Comparison of ENCODE assay signal across 23 cellular contexts in the genomic region with DNA sequence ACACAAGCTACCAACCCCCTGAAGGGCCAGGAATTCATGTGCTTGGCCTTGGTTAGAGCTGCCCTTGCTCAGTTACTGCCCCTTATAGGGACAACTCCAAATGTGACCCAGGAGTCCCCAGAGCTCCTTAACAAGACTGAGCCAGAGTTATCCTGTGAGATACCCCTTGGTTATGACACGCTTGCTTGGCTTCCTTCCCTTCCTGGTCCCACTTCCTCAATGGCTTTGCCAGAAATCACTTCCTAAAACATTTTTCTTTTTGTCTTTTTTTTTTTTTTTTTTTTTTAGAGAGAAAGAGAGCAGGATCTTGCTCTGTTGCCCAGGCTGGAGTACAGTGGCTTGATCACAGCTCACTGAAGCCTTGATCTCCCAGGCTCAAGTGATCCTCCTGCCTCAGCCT. TPM values are rescaled to one million over a fixed set of nuclear protein-coding genes. Genes with fewer than 3 reads are reported as not detected.
DNase-seq lines count a peak whose midpoint lies in the region; ATAC-seq, FAIRE-seq and TF ChIP-seq lines count a peak whose summit lies in the region.
"Had no signal": no experiment of that assay in that cellular context is flagged by ENCODE, and none has a peak within 500 bp of the region (broad histone marks: within the 10 kb centered on the region; RNA-seq: fewer than 3 reads in every experiment).

No MANE protein-coding gene starts in this region.

- no peak for TF ChIP-seq EP300 in HepG2 (IDR thresholded peaks at IDR 0.05; ENCODE audit: low read depth in 2 of 2, low read length in 2 of 2)
- TF ChIP-seq EP300 in HepG2 (CRISPR knock-in tag; IDR thresholded peaks at IDR 0.05; ENCODE audit: borderline replicate concordance): no peak

- TF ChIP-seq RAD21 in liver (IDR thresholded peaks at IDR 0.05) (no peak), HepG2 (CRISPR knock-in tag; IDR thresholded peaks at IDR 0.05) (no peak)

- no peaks in the 10 kb centered on the region for H4K20me1 ChIP-seq in HepG2 (ENCODE audit: insufficient read depth, low read length)

- H3K4me1 ChIP-seq in liver (ENCODE audit: control insufficient read depth in 4 of 4, insufficient read depth in 4 of 4, low read length in 3 of 4): peaks cover 0 to 4% (median 0%) of the 10 kb centered on the region in 4 donors
- no peaks in the 10 kb centered on the region for H3K4me1 ChIP-seq in HepG2 (ENCODE audit: insufficient read depth, low read length)

- in situ Hi-C loops in HepG2 (cut with HindIII; ENCODE audit: extremely low pct_ligation_motif_present, low pct_unique_long_range_greater_than_20kb): no loop called here

- 54% methylated on average over 1 of the region's 1 CpG for WGBS in liver
- 3% methylated on average over 1 of the region's 1 CpG for WGBS in HepG2 (ENCODE audit: low lambda C conversion rate)

- POLR2A ChIA-PET in HepG2 (lab: Yijun Ruan, JAX) (no interaction called here), WTC11 (lab: Charles Lee) (no interaction called here)

- H3K27ac Mint-ChIP-seq in WTC11: no peak overlapping the region

- CTCF ChIA-PET in HepG2 (lab: Yijun Ruan, JAX; ENCODE audit: low intra/inter-chr PET ratio, low total read pairs): interaction anchor here (1.7 kb wide), 1 partner anchor 41 kb away, joined by 5 read pairs; no protein-coding TSS in a partner anchor
- CTCF ChIA-PET in WTC11 (lab: Charles Lee): interaction anchor here (0.7 to 2.5 kb wide), 11 partner anchors 12 to 90 kb away, joined by 3 to 25 read pairs (median 8); a partner anchor contains a TSS

- peaks cover 3% of the 10 kb centered on the region; the same call in 1 of the 2 replicates for H3K27me3 Mint-ChIP-seq in WTC11 (ENCODE audit: low read depth)

- H3K9ac ChIP-seq in liver (ENCODE audit: low read depth in 1 of 2, low read length in 2 of 2) (no peak overlapping the region), HepG2 (ENCODE audit: insufficient read depth, low read depth, low read length) (no peak overlapping the region)
- H3K9ac ChIP-seq: SK-N-SH had no signal

- H3K9me3 ChIP-seq in liver (ENCODE audit: control insufficient read depth in 4 of 4, low read length in 3 of 4): no peaks in the 10 kb centered on the region
- H3K9me3 ChIP-seq in HepG2 (ENCODE audit: low read length): no peaks in the 10 kb centered on the region
- H3K9me3 ChIP-seq: SK-N-SH had no signal

- no peak overlapping the region for H3K4me2 ChIP-seq in HepG2 (ENCODE audit: low read depth, low read length)
- H3K4me2 ChIP-seq: SK-N-SH had no signal

- intact Hi-C loops in HepG2 (cut with micrococcal nuclease; ENCODE audit: unreplicated experiment): no loop called here

- FAIRE-seq in HepG2 (lab: Jason Lieb, UNC): no peak
- no peak for FAIRE-seq in frontal cortex (lab: Jason Lieb, UNC)
- FAIRE-seq: GM12878, H54 had no signal

- H3K27me3 ChIP-seq in liver (ENCODE audit: control insufficient read depth in 4 of 4, insufficient read depth in 4 of 4, low read length in 3 of 4): no peaks in the 10 kb centered on the region
- H3K27me3 ChIP-seq in HepG2 (ENCODE audit: control insufficient read depth in 1 of 2, insufficient read depth in 2 of 2, low read length in 2 of 2): peaks cover 3 to 45% of the 10 kb centered on the region in 2 experiments; a peak in 4 of 5 replicates

- H2AFZ ChIP-seq in HepG2 (ENCODE audit: low read length): no peak overlapping the region

- H3K4me3 Mint-ChIP-seq in WTC11: no peak overlapping the region
- H3K4me3 Mint-ChIP-seq: CD4-positive, CD25-positive, alpha-beta regulatory T cell had no signal

- H3K4me3 ChIP-seq in liver (ENCODE audit: low read depth in 1 of 3, low read length in 3 of 3): no peak overlapping the region
- H3K4me3 ChIP-seq in HepG2 (replicated peaks in 1 of 3; ENCODE audit: insufficient read depth in 1 of 3, low read depth in 2 of 3, low read length in 3 of 3): no peak overlapping the region
- H3K4me3 ChIP-seq: GM12878 had no signal

- H3K36me3 ChIP-seq in liver (ENCODE audit: control insufficient read depth in 4 of 4, insufficient read depth in 3 of 4, low read depth in 1 of 4, low read length in 3 of 4) (no peaks in the 10 kb centered on the region), HepG2 (replicated peaks in 1 of 2; ENCODE audit: control insufficient read depth in 1 of 2, insufficient read depth in 2 of 2, low read length in 2 of 2) (no peaks in the 10 kb centered on the region)

- H3K36me3 Mint-ChIP-seq in WTC11: no peaks in the 10 kb centered on the region

- BruUV-seq in HepG2 (replicated peaks; lab: Mats Ljungman, UMichigan): no TSS peak

- H3K79me2 ChIP-seq in HepG2 (ENCODE audit: insufficient read depth, low read length): no peaks in the 10 kb centered on the region

- TF ChIP-seq POLR2A in HepG2 (IDR thresholded peaks at IDR 0.05; ENCODE audit: insufficient read depth in 1 of 2, low read depth in 2 of 2, low read length in 2 of 2): no peak

- H3K9me3 Mint-ChIP-seq in WTC11: no peaks in the 10 kb centered on the region
- H3K9me3 Mint-ChIP-seq: CD4-positive, CD25-positive, alpha-beta regulatory T cell had no signal

- DNase-seq in HepG2 (ENCODE audit: low spot score): no peak
- DNase-seq in GF-D8 (lab: John Stamatoyannopoulos, UW): peak; percentile 11
- DNase-seq in WTC11 (ENCODE audit: low spot score): no peak
- no peak for DNase-seq in frontal cortex (ENCODE audit: low spot score in 2 of 2)
- DNase-seq in NCI-H2107 treated with DMSO at 0.1 percent for 48 hours (lab: John Stamatoyannopoulos, UW; ENCODE audit: unreplicated experiment): no peak
- DNase-seq in activated effector memory CD4-positive, alpha-beta T cell treated with anti-CD3 and anti-CD28 coated beads, Interleukin-2, amount 50 U/mL, for 16 hours: no peak
- DNase-seq: CD4-positive, CD25-positive, alpha-beta regulatory T cell; COR-L47; DMS79; NCI-H1105; NCI-H2029 treated with DMSO at 0.1 percent for 48 hours; NCI-H2171; NCI-H345; NCI-H524 treated with DMSO at 0.1 percent for 48 hours; NCI-H82; PC-3; SHP77; SK-N-SH had no signal

- ATAC-seq in HepG2 (no peak), WTC11 (no peak)
- ATAC-seq: GM12878, PC-3 had no signal

- peaks cover 10% of the 10 kb centered on the region for H3K4me1 Mint-ChIP-seq in WTC11

- H3K27ac ChIP-seq in liver (ENCODE audit: low read depth in 1 of 2, low read length in 2 of 2) (no peak overlapping the region), HepG2 (ENCODE audit: extremely low read length, insufficient read depth, low read length) (no peak overlapping the region)

- no peak for TF ChIP-seq CTCF in liver (IDR thresholded peaks at IDR 0.05; ENCODE audit: low read depth, low read length, missing input control)
- no peak for TF ChIP-seq CTCF in HepG2 (CRISPR knock-in tag; IDR thresholded peaks at IDR 0.05)
- TF ChIP-seq CTCF in WTC11 (IDR thresholded peaks at IDR 0.05): no peak

RNA-seq across cellular contexts. Expression of a gene that starts 8.8 kb away (rescaled TPM):
- total RNA-seq in liver (1 to 10 TPM in 1 of 2 donors, under 1 TPM in 1; 0.09 to 1.3 TPM), HepG2 (2016; rRNA removed; fragmentation: Illumina TruSeq; extraction: Trizol) (not detected in 2 replicates), WTC11 (2021) (not detected in 3 replicates), frontal cortex (not detected)
- polyA plus RNA-seq in liver (under 1 TPM; 0.32 to 0.43 TPM), HepG2 (2011; rRNA removed) (0.27 and 0.49 TPM in 2 replicates)
- not detected in 2 replicates for total RNA-seq in HepG2 (2016; cell fraction: cytosol; rRNA removed; fragmentation: Illumina TruSeq; extraction: Trizol; ENCODE audit: low read depth)
- total RNA-seq in HepG2 (2016; cell fraction: insoluble cytoplasmic fraction; rRNA removed; fragmentation: Illumina TruSeq; extraction: Trizol): not detected in 2 replicates
- total RNA-seq in HepG2 (2016; cell fraction: membrane; rRNA removed; fragmentation: Illumina TruSeq; extraction: Trizol): not detected in 2 replicates
- not detected in 2 replicates for total RNA-seq in HepG2 (2016; cell fraction: nucleus; rRNA removed; fragmentation: Illumina TruSeq; extraction: Trizol)
- polyA plus RNA-seq in HepG2 (2011; cell fraction: cytosol; rRNA removed): 0.17 and 0.40 TPM in 2 replicates
- not detected in 2 replicates for polyA plus RNA-seq in HepG2 (2011; cell fraction: nucleus; rRNA removed)
- not detected in 2 replicates for polyA plus RNA-seq in HepG2 (2012)
- not detected in 2 replicates for polyA plus RNA-seq in HepG2 (2016; cell fraction: cytosol; fragmentation: Illumina TruSeq; extraction: Trizol; ENCODE audit: low read depth)
- not detected in 2 replicates for polyA plus RNA-seq in HepG2 (2016; cell fraction: insoluble cytoplasmic fraction; fragmentation: Illumina TruSeq; extraction: Trizol; ENCODE audit: low read depth)
- not detected in 2 replicates for polyA plus RNA-seq in HepG2 (2016; cell fraction: membrane; fragmentation: Illumina TruSeq; extraction: Trizol; ENCODE audit: low read depth)
- polyA plus RNA-seq in HepG2 (2016; cell fraction: nucleus; fragmentation: Illumina TruSeq; extraction: Trizol; ENCODE audit: insufficient read depth, low read depth): not detected in 2 replicates
- not detected in 2 replicates for polyA minus RNA-seq in HepG2 (2011; rRNA and poly(A)+ RNA removed; ENCODE audit: low replicate concordance)
- polyA minus RNA-seq in HepG2 (2011; cell fraction: cytosol; rRNA and poly(A)+ RNA removed): not detected in 2 replicates
- polyA minus RNA-seq in HepG2 (2011; cell fraction: nucleus; rRNA and poly(A)+ RNA removed): not detected in 2 replicates
- total RNA-seq: CD4-positive, CD25-positive, alpha-beta regulatory T cell; RPMI7951 had no signal
- polyA plus RNA-seq: SK-N-SH had no signal

RNA-seq across cellular contexts. Expression of a gene that starts 49.5 kb away (rescaled TPM):
- total RNA-seq in liver (under 1 TPM in 1 of 2 donors, not detected in 1; 0.08 TPM), HepG2 (2016; rRNA removed; fragmentation: Illumina TruSeq; extraction: Trizol) (not detected in 2 replicates), WTC11 (2021) (not detected in 3 replicates), frontal cortex (not detected)
- polyA plus RNA-seq in liver (under 1 TPM in 1 of 2 donors, not detected in 1; 0.31 TPM), HepG2 (2011; rRNA removed) (not detected in 2 replicates)
- total RNA-seq in HepG2 (2016; cell fraction: cytosol; rRNA removed; fragmentation: Illumina TruSeq; extraction: Trizol; ENCODE audit: low read depth): not detected in 2 replicates
- total RNA-seq in HepG2 (2016; cell fraction: insoluble cytoplasmic fraction; rRNA removed; fragmentation: Illumina TruSeq; extraction: Trizol): not detected in 2 replicates
- not detected in 2 replicates for total RNA-seq in HepG2 (2016; cell fraction: membrane; rRNA removed; fragmentation: Illumina TruSeq; extraction: Trizol)
- not detected in 2 replicates for total RNA-seq in HepG2 (2016; cell fraction: nucleus; rRNA removed; fragmentation: Illumina TruSeq; extraction: Trizol)
- not detected in 2 replicates for polyA plus RNA-seq in HepG2 (2011; cell fraction: cytosol; rRNA removed)
- polyA plus RNA-seq in HepG2 (2011; cell fraction: nucleus; rRNA removed): not detected in 2 replicates
- polyA plus RNA-seq in HepG2 (2012): not detected in 2 replicates
- not detected in 2 replicates for polyA plus RNA-seq in HepG2 (2016; cell fraction: cytosol; fragmentation: Illumina TruSeq; extraction: Trizol; ENCODE audit: low read depth)
- not detected in 2 replicates for polyA plus RNA-seq in HepG2 (2016; cell fraction: insoluble cytoplasmic fraction; fragmentation: Illumina TruSeq; extraction: Trizol; ENCODE audit: low read depth)
- not detected in 2 replicates for polyA plus RNA-seq in HepG2 (2016; cell fraction: membrane; fragmentation: Illumina TruSeq; extraction: Trizol; ENCODE audit: low read depth)
- not detected in 2 replicates for polyA plus RNA-seq in HepG2 (2016; cell fraction: nucleus; fragmentation: Illumina TruSeq; extraction: Trizol; ENCODE audit: insufficient read depth, low read depth)
- not detected in 2 replicates for polyA minus RNA-seq in HepG2 (2011; rRNA and poly(A)+ RNA removed; ENCODE audit: low replicate concordance)
- not detected in 2 replicates for polyA minus RNA-seq in HepG2 (2011; cell fraction: cytosol; rRNA and poly(A)+ RNA removed)
- polyA minus RNA-seq in HepG2 (2011; cell fraction: nucleus; rRNA and poly(A)+ RNA removed): not detected in 2 replicates
- total RNA-seq: CD4-positive, CD25-positive, alpha-beta regulatory T cell; GM12878; MCF 10A; PC-3; RPMI7951 had no signal
- polyA plus RNA-seq: CD4-positive, CD25-positive, alpha-beta regulatory T cell; GM12878; SK-N-SH had no signal

RNA-seq across cellular contexts. Expression of a gene that starts 57.8 kb away (rescaled TPM):
- not detected for total RNA-seq in liver
- not detected for polyA plus RNA-seq in liver
- total RNA-seq in HepG2 (2016; rRNA removed; fragmentation: Illumina TruSeq; extraction: Trizol): not detected in 2 replicates
- not detected in 2 replicates for total RNA-seq in HepG2 (2016; cell fraction: cytosol; rRNA removed; fragmentation: Illumina TruSeq; extraction: Trizol; ENCODE audit: low read depth)
- not detected in 2 replicates for total RNA-seq in HepG2 (2016; cell fraction: insoluble cytoplasmic fraction; rRNA removed; fragmentation: Illumina TruSeq; extraction: Trizol)
- total RNA-seq in HepG2 (2016; cell fraction: membrane; rRNA removed; fragmentation: Illumina TruSeq; extraction: Trizol): not detected in 2 replicates
- total RNA-seq in HepG2 (2016; cell fraction: nucleus; rRNA removed; fragmentation: Illumina TruSeq; extraction: Trizol): not detected in 2 replicates
- not detected in 2 replicates for polyA plus RNA-seq in HepG2 (2011; rRNA removed)
- not detected in 2 replicates for polyA plus RNA-seq in HepG2 (2011; cell fraction: cytosol; rRNA removed)
- not detected in 2 replicates for polyA plus RNA-seq in HepG2 (2011; cell fraction: nucleus; rRNA removed)
- polyA plus RNA-seq in HepG2 (2012): not detected in 2 replicates
- polyA plus RNA-seq in HepG2 (2016; cell fraction: cytosol; fragmentation: Illumina TruSeq; extraction: Trizol; ENCODE audit: low read depth): not detected in 2 replicates
- polyA plus RNA-seq in HepG2 (2016; cell fraction: insoluble cytoplasmic fraction; fragmentation: Illumina TruSeq; extraction: Trizol; ENCODE audit: low read depth): not detected in 2 replicates
- not detected in 2 replicates for polyA plus RNA-seq in HepG2 (2016; cell fraction: membrane; fragmentation: Illumina TruSeq; extraction: Trizol; ENCODE audit: low read depth)
- not detected in 2 replicates for polyA plus RNA-seq in HepG2 (2016; cell fraction: nucleus; fragmentation: Illumina TruSeq; extraction: Trizol; ENCODE audit: insufficient read depth, low read depth)
- polyA minus RNA-seq in HepG2 (2011; rRNA and poly(A)+ RNA removed; ENCODE audit: low replicate concordance): not detected in 2 replicates
- polyA minus RNA-seq in HepG2 (2011; cell fraction: cytosol; rRNA and poly(A)+ RNA removed): not detected in 2 replicates
- not detected in 2 replicates for polyA minus RNA-seq in HepG2 (2011; cell fraction: nucleus; rRNA and poly(A)+ RNA removed)
- total RNA-seq in WTC11 (2021): not detected in 3 replicates
- not detected for total RNA-seq in frontal cortex
- total RNA-seq: CD4-positive, CD25-positive, alpha-beta regulatory T cell; GM12878; MCF 10A; PC-3; RPMI7951 had no signal
- polyA plus RNA-seq: CD4-positive, CD25-positive, alpha-beta regulatory T cell; SK-N-SH had no signal
